ENCODE assay signal across 1 cellular context in the genomic region with DNA sequence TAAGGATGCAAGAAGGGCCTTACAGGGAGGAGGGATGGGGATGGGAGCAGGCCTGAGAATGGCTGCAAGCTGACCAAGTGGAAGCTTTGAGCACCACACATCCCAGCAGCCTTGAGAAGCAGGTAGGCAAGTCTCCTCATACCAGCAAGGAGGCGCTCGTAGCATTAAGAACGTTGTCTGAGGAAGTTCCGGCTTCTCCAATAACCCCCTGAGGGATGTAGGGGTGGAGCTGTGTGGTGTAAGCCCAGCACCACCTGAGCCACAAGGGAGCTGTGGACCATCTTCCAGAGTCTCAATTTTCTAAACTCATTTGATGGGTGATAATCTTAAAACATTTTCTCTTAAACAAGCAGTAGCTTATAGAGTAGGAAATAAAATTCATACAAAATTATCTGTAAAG.
A peak's percentile ranks its signal among the peaks of the same experiment; 100 is the strongest.
TF ChIP-seq lines count a peak whose summit lies in the region.

No MANE protein-coding gene starts in this region.

TF ChIP-seq in HepG2, 621 proteins besides CTCF, POLR2A, EP300 and RAD21:
- TF ChIP-seq, protein P1, sequence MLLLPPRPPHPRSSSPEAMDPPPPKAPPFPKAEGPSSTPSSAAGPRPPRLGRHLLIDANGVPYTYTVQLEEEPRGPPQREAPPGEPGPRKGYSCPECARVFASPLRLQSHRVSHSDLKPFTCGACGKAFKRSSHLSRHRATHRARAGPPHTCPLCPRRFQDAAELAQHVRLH (CRISPR knock-in tag; IDR thresholded peaks at IDR 0.05; ENCODE audit: borderline replicate concordance, low read depth): no peak
- TF ChIP-seq ZNF619 (CRISPR knock-in tag; IDR thresholded peaks at IDR 0.05) (no peak), ZNF674 (CRISPR knock-in tag; IDR thresholded peaks at IDR 0.05; ENCODE audit: low read depth) (no peak), STAG1 (CRISPR knock-in tag; IDR thresholded peaks at IDR 0.05) (peak; percentile 23; the same call in 1 of the 2 replicates), MIER2 (CRISPR knock-in tag; IDR thresholded peaks at IDR 0.05) (no peak)
